Comparison of ENCODE assay signal across 23 cellular contexts in the genomic region with DNA sequence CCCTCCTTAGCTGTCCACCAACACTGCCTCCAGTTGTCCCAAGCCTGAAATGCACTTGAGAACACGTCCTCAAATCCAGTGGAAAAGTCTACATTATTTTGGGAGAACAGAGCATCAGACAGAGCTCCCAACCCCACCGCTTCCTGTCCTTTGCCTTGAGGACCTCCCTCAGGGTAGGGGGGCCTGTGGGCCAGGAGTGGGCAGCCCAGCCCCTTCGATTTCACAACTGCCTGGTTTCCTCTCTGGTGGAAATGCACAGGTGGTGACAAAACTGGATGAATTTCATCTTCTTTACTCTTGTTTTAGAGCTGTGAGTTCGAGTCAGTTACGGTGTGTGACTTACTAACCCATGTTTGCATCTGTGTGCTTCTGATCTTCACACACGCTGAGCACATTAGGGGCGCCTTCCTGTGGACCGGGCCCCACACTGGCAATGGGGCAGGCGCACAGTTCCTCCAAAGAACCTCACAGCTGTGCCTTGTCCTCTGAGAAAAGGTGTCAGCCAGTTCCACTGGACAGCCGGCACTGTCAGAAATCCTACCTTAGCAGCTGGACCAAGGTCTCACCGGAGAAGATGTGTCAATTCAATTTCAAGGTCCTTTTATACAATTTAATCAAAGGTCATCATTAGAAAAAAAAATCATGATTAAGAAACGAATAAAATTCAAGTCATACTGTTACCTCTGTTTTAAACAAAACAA.
A peak's percentile ranks its signal among the peaks of the same experiment; 100 is the strongest.
DNase-seq lines count a peak whose midpoint lies in the region; ATAC-seq and TF ChIP-seq lines count a peak whose summit lies in the region.
"Had no signal": no experiment of that assay in that cellular context is flagged by ENCODE, and none has a peak within 500 bp of the region (broad histone marks: within the 10 kb centered on the region; RNA-seq: fewer than 3 reads in every experiment).

No MANE protein-coding gene starts in this region.

- H3K9me3 Mint-ChIP-seq in CD14-positive monocyte (peaks cover 0 to 9% (median 5%) of the 10 kb centered on the region in 7 donors), naive B cell (peaks cover 0 to 5% (median 0%) of the 10 kb centered on the region in 7 donors)
- H3K9me3 Mint-ChIP-seq: activated naive CD8-positive, alpha-beta T cell treated with anti-CD3 and anti-CD28 coated beads, Interleukin-2, amount 10 ng/mL, durations not matched to agents 7 days and 5 days; CD4-positive, CD25-positive, alpha-beta regulatory T cell had no signal

- H3K36me3 ChIP-seq in A673 (ENCODE audit: insufficient read depth, low read length, poor library complexity, severe bottlenecking): no peaks in the 10 kb centered on the region
- H3K36me3 ChIP-seq: ascending aorta, transverse colon had no signal

- H3K4me1 Mint-ChIP-seq in CD14-positive monocyte (peaks cover 46% of the 10 kb centered on the region), naive B cell (peaks cover 21 to 32% (median 25%) of the 10 kb centered on the region in 3 donors)

- no peaks in the 10 kb centered on the region for H3K9me3 ChIP-seq in A673 (ENCODE audit: low read depth, low read length, poor library complexity, severe bottlenecking)
- H3K9me3 ChIP-seq: ascending aorta, transverse colon had no signal

- H3K27me3 Mint-ChIP-seq in CD14-positive monocyte (ENCODE audit: low read depth in 3 of 3) (peaks cover 0 to 1% (median 0%) of the 10 kb centered on the region in 3 donors), naive B cell (peaks cover 23 to 27% (median 24%) of the 10 kb centered on the region in 3 donors)

- no peak for DNase-seq in A673 (ENCODE audit: low spot score)
- no peak for DNase-seq in CD14-positive monocyte (ENCODE audit: low spot score)
- DNase-seq in RWPE1 (ENCODE audit: low spot score): no peak
- DNase-seq in naive B cell: no peak
- no peak for DNase-seq in GM13976 (ENCODE audit: low spot score)
- no peak for DNase-seq in midbrain (lab: John Stamatoyannopoulos, UW)
- DNase-seq: activated gamma-delta T cell treated with Interleukin-2 at 50 U/mL for 16 hours; activated naive CD8-positive, alpha-beta T cell treated with anti-CD3 and anti-CD28 coated beads, Interleukin-2, amount 10 ng/mL, durations not matched to agents 7 days and 5 days; activated T-cell treated with anti-CD3 and anti-CD28 coated beads, Interleukin-2, amount 50 U/mL, for 48 hours; CD4-positive, CD25-positive, alpha-beta regulatory T cell; GOT3; left colon; NCI-H1048; NCI-H1694; NCI-H82; stimulated activated CD4-positive, alpha-beta T cell treated with anti-CD3 and anti-CD28 coated beads, Interleukin-15, amount 100 ng/mL, for 24 hours; stimulated activated CD4-positive, alpha-beta T cell treated with anti-CD3 and anti-CD28 coated beads, Interleukin-4, amount 100 ng/mL, for 4 hours had no signal

- peak overlapping the region; percentile 95 to 99 (median 98) for H3K27ac Mint-ChIP-seq in CD14-positive monocyte
- peak overlapping the region in 4 of 6 donors; percentile 56 to 90 (median 66) for H3K27ac Mint-ChIP-seq in naive B cell
- H3K27ac Mint-ChIP-seq: activated naive CD8-positive, alpha-beta T cell treated with anti-CD3 and anti-CD28 coated beads, Interleukin-2, amount 10 ng/mL, durations not matched to agents 7 days and 5 days; CD4-positive, CD25-positive, alpha-beta regulatory T cell had no signal

- CTCF ChIA-PET in A673 (lab: Charles Lee) (interaction anchor here (0.7 kb wide), 2 partner anchors 13 to 18 kb away, joined by 3 to 8 read pairs; no protein-coding TSS in a partner anchor), RWPE1 (lab: Yijun Ruan, JAX) (no interaction called here)

- no peaks in the 10 kb centered on the region for H3K27me3 ChIP-seq in A673 (replicated peaks; ENCODE audit: insufficient read depth, low read depth, low read length, poor library complexity)
- H3K27me3 ChIP-seq: ascending aorta, transverse colon had no signal

- TF ChIP-seq CTCF in A673 (conservative IDR thresholded peaks at IDR 0.05; ENCODE audit: low read depth, low read length): no peak
- TF ChIP-seq CTCF in CD14-positive monocyte (IDR thresholded peaks at IDR 0.05): no peak
- no peak for TF ChIP-seq CTCF in RWPE1 (conservative IDR thresholded peaks at IDR 0.05; ENCODE audit: low read depth)
- no peak for TF ChIP-seq CTCF in GM13976 (IDR thresholded peaks at IDR 0.05; ENCODE audit: borderline replicate concordance, control extremely low read depth, extremely low read depth, insufficient read depth, missing control alignments)

- peak overlapping the region in 1 of 2 donors; percentile 16 for H3K4me3 Mint-ChIP-seq in CD14-positive monocyte
- H3K4me3 Mint-ChIP-seq in naive B cell: peak overlapping the region in 4 of 8 donors; percentile 33 to 64 (median 42)
- H3K4me3 Mint-ChIP-seq: activated naive CD8-positive, alpha-beta T cell treated with anti-CD3 and anti-CD28 coated beads, Interleukin-2, amount 10 ng/mL, durations not matched to agents 7 days and 5 days; CD4-positive, CD25-positive, alpha-beta regulatory T cell had no signal

- H3K36me3 Mint-ChIP-seq in CD14-positive monocyte (peaks cover 0 to 5% of the 10 kb centered on the region in 2 donors), naive B cell (peaks cover 0 to 8% of the 10 kb centered on the region in 2 donors)
- H3K36me3 Mint-ChIP-seq: activated naive CD8-positive, alpha-beta T cell treated with anti-CD3 and anti-CD28 coated beads, Interleukin-2, amount 10 ng/mL, durations not matched to agents 7 days and 5 days; CD4-positive, CD25-positive, alpha-beta regulatory T cell had no signal

- ATAC-seq in naive B cell (ENCODE audit: low read depth in 2 of 2): peak; percentile 38 to 42
- no peak for ATAC-seq in GM18861 (IDR thresholded peaks at IDR 0.05; ENCODE audit: unreplicated experiment)
- ATAC-seq in HG03520 (IDR thresholded peaks at IDR 0.05; ENCODE audit: unreplicated experiment): no peak

- H3K4me3 ChIP-seq in A673 (ENCODE audit: low read depth, low read length, poor library complexity, severe bottlenecking): no peak overlapping the region
- H3K4me3 ChIP-seq: ascending aorta, transverse colon had no signal

- BruUV-seq in A673 (replicated peaks; lab: Mats Ljungman, UMichigan): no TSS peak

- H3K27ac ChIP-seq in A673 (ENCODE audit: low read depth, low read length, poor library complexity, severe bottlenecking) (peak overlapping the region; percentile 59), RWPE1 (peak overlapping the region; percentile 89)
- H3K27ac ChIP-seq: ascending aorta, KMS-11, SK-N-MC had no signal

- POLR2A ChIA-PET in A673 (lab: Charles Lee; ENCODE audit: low non-redundant PET) (interaction anchor here (0.7 kb wide), 1 partner anchor 1088 kb away, joined by 5 read pairs; no protein-coding TSS in a partner anchor), RWPE1 (lab: Yijun Ruan, JAX; ENCODE audit: low non-redundant PET) (no interaction called here)

- intact Hi-C loops in A673 (cut with micrococcal nuclease; ENCODE audit: unreplicated experiment): no loop called here
- intact Hi-C loops in CD14-positive monocyte (cut with micrococcal nuclease): no loop called here

- in situ Hi-C loops in GM13976 (cut with MboI; ENCODE audit: low sequenced_read_pairs, unreplicated experiment): no loop called here

- peaks cover 24% of the 10 kb centered on the region for H3K4me1 ChIP-seq in A673 (ENCODE audit: insufficient read depth, low read length, poor library complexity, severe bottlenecking)
- H3K4me1 ChIP-seq: ascending aorta had no signal

Comparison
In these comparisons a context has a peak if more than half of its experiments do, and no peak if none do; other contexts are left out.
1. ATAC-seq: peak in naive B cell (2 of 2); none in GM18861 (single experiment) and HG03520 (single experiment).